ENCODE assay signal across 12 cellular contexts in genomic region chr9:126521089-126521488, GRCh38.
"Had no signal": no experiment of that assay in that cellular context is flagged by ENCODE, and none has a peak within 500 bp of the region (broad histone marks: within the 10 kb centered on the region; RNA-seq: fewer than 3 reads in every experiment).

No MANE protein-coding gene starts in this region.

- DNase-seq: activated B cell treated with CpG ODN at 0.5 μM for 24 hours; activated CD4-positive, alpha-beta T cell treated with anti-CD3 and anti-CD28 coated beads, Interleukin-2, amount 50 U/mL, for 1 hour; activated naive CD4-positive, alpha-beta T cell treated with anti-CD3 and anti-CD28 coated beads for 36 hours; activated T-cell treated with anti-CD3 and anti-CD28 coated beads for 4 hours; central memory CD4-positive, alpha-beta T cell; stimulated activated CD4-positive, alpha-beta T cell treated with anti-CD3 and anti-CD28 coated beads, Interleukin-4, amount 100 ng/mL, for 4 hours; stimulated activated naive CD8-positive, alpha-beta T cell treated with anti-CD3 and anti-CD28 coated beads, Interleukin-15, amount 100 ng/mL, for 72 hours; testis had no signal

- H3K27me3 ChIP-seq: testis had no signal

- H3K9me3 ChIP-seq: left lung, prostate gland, testis had no signal

- ATAC-seq: activated T-helper 17 cell treated with anti-CD3 and anti-CD28 coated beads, Interleukin-2, amount 50 U/mL, for 72 hours; left lung; stimulated activated naive CD8-positive, alpha-beta T cell treated with anti-CD3 and anti-CD28 coated beads, Interleukin-15, amount 100 ng/mL, for 72 hours had no signal

- H3K9me3 Mint-ChIP-seq: activated B cell treated with CpG ODN at 0.5 μM for 24 hours; activated naive CD4-positive, alpha-beta T cell treated with anti-CD3 and anti-CD28 coated beads for 36 hours; activated T-helper 17 cell treated with anti-CD3 and anti-CD28 coated beads, Interleukin-2, amount 50 U/mL, for 72 hours; stimulated activated naive CD8-positive, alpha-beta T cell treated with anti-CD3 and anti-CD28 coated beads, Interleukin-15, amount 100 ng/mL, for 72 hours; T-helper 1 cell treated with Interleukin-12 subunit alpha and Interleukin-12 subunit beta and Interleukin-4 antibody, amounts not matched to agents 30 μg/mL and 1 μg/mL, for 36 hours had no signal

- H3K27ac ChIP-seq: left lung, prostate gland, testis had no signal

- H3K4me3 Mint-ChIP-seq: activated B cell treated with CpG ODN at 0.5 μM for 24 hours; activated naive CD4-positive, alpha-beta T cell treated with anti-CD3 and anti-CD28 coated beads for 36 hours; activated T-helper 17 cell treated with anti-CD3 and anti-CD28 coated beads, Interleukin-2, amount 50 U/mL, for 72 hours; stimulated activated naive CD8-positive, alpha-beta T cell treated with anti-CD3 and anti-CD28 coated beads, Interleukin-15, amount 100 ng/mL, for 72 hours; T-helper 1 cell treated with Interleukin-12 subunit alpha and Interleukin-12 subunit beta and Interleukin-4 antibody, amounts not matched to agents 30 μg/mL and 1 μg/mL, for 36 hours had no signal

- H3K27ac Mint-ChIP-seq: activated B cell treated with CpG ODN at 0.5 μM for 24 hours; activated naive CD4-positive, alpha-beta T cell treated with anti-CD3 and anti-CD28 coated beads for 36 hours; activated T-helper 17 cell treated with anti-CD3 and anti-CD28 coated beads, Interleukin-2, amount 50 U/mL, for 72 hours; T-helper 1 cell treated with Interleukin-12 subunit alpha and Interleukin-12 subunit beta and Interleukin-4 antibody, amounts not matched to agents 30 μg/mL and 1 μg/mL, for 36 hours had no signal

- H3K4me3 ChIP-seq: left lung, prostate gland, testis had no signal

- H3K4me1 ChIP-seq: prostate gland, testis had no signal

- H3K36me3 ChIP-seq: left lung, prostate gland had no signal
